18 cellular contexts compared by ENCODE assay signal in the genomic region with DNA sequence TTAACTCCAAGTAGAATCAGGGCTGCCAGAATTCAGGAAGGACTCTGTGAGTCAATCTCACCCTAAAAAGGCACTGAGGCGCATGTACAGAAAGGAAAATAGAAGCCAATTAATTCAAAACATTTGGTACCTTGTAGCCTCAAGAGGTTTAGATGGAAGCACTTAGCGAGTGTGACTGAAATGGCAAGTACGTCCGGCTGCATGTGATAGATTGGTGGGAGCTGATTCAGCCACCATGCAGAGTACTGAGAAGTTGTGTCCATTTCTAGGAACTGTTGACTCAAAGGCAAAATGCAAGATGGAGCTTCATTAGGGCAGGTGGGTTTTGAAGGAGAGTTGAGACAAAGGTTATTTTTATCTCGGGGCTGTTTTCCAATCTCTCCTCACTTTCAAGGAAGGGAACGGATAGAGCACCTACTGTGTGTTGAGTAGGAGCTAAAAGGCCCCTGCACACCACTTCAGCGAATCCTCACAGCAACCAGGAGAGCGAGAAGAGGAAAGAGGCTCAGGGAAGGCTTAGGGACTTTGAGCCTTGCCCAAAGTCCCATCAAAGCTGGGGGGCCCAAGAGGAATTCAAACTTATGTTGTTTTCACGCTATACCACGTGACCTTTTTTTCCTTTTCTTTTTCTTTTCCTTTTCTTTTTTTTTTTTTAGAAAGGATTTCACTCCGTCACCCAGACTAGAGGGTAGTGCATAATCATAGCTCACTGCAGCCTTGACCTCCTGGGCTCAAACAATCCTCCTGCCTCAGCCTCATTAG. TPM values are rescaled to one million over a fixed set of nuclear protein-coding genes. Genes with fewer than 3 reads are reported as not detected.
DNase-seq lines count a peak whose midpoint lies in the region; ATAC-seq and TF ChIP-seq lines count a peak whose summit lies in the region.
"Had no signal": no experiment of that assay in that cellular context is flagged by ENCODE, and none has a peak within 500 bp of the region (broad histone marks: within the 10 kb centered on the region; RNA-seq: fewer than 3 reads in every experiment).

No MANE protein-coding gene starts in this region.

- no peaks in the 10 kb centered on the region for H4K20me1 ChIP-seq in PC-9 (ENCODE audit: insufficient read depth)

- peaks cover 12% of the 10 kb centered on the region; the same call in 1 of the 2 replicates for H3F3A ChIP-seq in PC-9 (ENCODE audit: insufficient read depth, low read depth)

- TF ChIP-seq CTCF in heart left ventricle (IDR thresholded peaks at IDR 0.05) (no peak), right atrium auricular region (IDR thresholded peaks at IDR 0.05) (no peak), PC-9 (conservative IDR thresholded peaks at IDR 0.05) (no peak), upper lobe of right lung (IDR thresholded peaks at IDR 0.05) (no peak)

- H3K36me3 ChIP-seq in heart left ventricle (no peaks in the 10 kb centered on the region), right atrium auricular region (no peaks in the 10 kb centered on the region), PC-9 (ENCODE audit: low read depth) (no peaks in the 10 kb centered on the region), upper lobe of right lung (no peaks in the 10 kb centered on the region)
- H3K36me3 ChIP-seq: esophagus squamous epithelium had no signal

- no peak overlapping the region for H3K4me3 ChIP-seq in heart left ventricle
- H3K4me3 ChIP-seq in right atrium auricular region: no peak overlapping the region
- H3K4me3 ChIP-seq in PC-9: no peak overlapping the region
- H3K4me3 ChIP-seq in upper lobe of right lung: no peak overlapping the region
- H3K4me3 ChIP-seq: esophagus squamous epithelium had no signal

- no peaks in the 10 kb centered on the region for H3K9me2 ChIP-seq in PC-9 (ENCODE audit: insufficient read depth)

- BruUV-seq in PC-9 (replicated peaks; lab: Mats Ljungman, UMichigan): no TSS peak

- intact Hi-C loops in heart left ventricle (cut with DNase I) (loop anchor here in 2 of 10 donors (5.0 kb wide), 2 partner anchors 71 to 76 kb away; no protein-coding TSS in a partner anchor), PC-9 (cut with micrococcal nuclease; ENCODE audit: unreplicated experiment) (no loop called here), upper lobe of right lung (cut with DNase I) (no loop called here)

- peaks cover 0 to 10% (median 0%) of the 10 kb centered on the region in 12 donors for H3K9me3 ChIP-seq in heart left ventricle
- peaks cover 0 to 10% of the 10 kb centered on the region in 2 donors for H3K9me3 ChIP-seq in right atrium auricular region
- no peaks in the 10 kb centered on the region; the same call in 1 of the 2 replicates for H3K9me3 ChIP-seq in PC-9 (ENCODE audit: insufficient read depth, low read depth)
- peaks cover 7% of the 10 kb centered on the region for H3K9me3 ChIP-seq in upper lobe of right lung

- H3K79me2 ChIP-seq in PC-9 (ENCODE audit: low read depth): no peaks in the 10 kb centered on the region

- DNase-seq in heart left ventricle (no peak), right atrium auricular region (ENCODE audit: low spot score) (no peak), PC-9 (no peak), erythroblast (lab: John Stamatoyannopoulos, UW) (peak; percentile 91 to 94), upper lobe of right lung (no peak)
- DNase-seq: activated CD4-positive, alpha-beta T cell treated with anti-CD3 and anti-CD28 coated beads, Interleukin-2, amount 50 U/mL, for 1 hour; activated naive CD4-positive, alpha-beta T cell treated with anti-CD3 and anti-CD28 coated beads, Interleukin-2, amount 10 ng/mL, durations not matched to agents 7 days and 5 days; activated T-cell treated with anti-CD3 and anti-CD28 coated beads, Interleukin-2, amount 50 U/mL, for 24 hours; effector memory CD8-positive, alpha-beta T cell; esophagus squamous epithelium; H7; Kasumi-1; NCI-H1048; NCI-H2081; NCI-H524 treated with DMSO at 0.1 percent for 48 hours had no signal

- POLR2A ChIA-PET in PC-9 (lab: Charles Lee; ENCODE audit: unreplicated experiment): no interaction called here

- WGBS in heart left ventricle, 4 donors: 74 to 82% (median 77%) methylated on average over 11 of the region's 11 CpGs

- H3K27me3 ChIP-seq in heart left ventricle (no peaks in the 10 kb centered on the region), right atrium auricular region (no peaks in the 10 kb centered on the region), PC-9 (ENCODE audit: insufficient read depth, low read depth) (no peaks in the 10 kb centered on the region), upper lobe of right lung (no peaks in the 10 kb centered on the region)
- H3K27me3 ChIP-seq: esophagus squamous epithelium had no signal

- peak overlapping the region; percentile 38 for H3K4me2 ChIP-seq in PC-9

- CTCF ChIA-PET in PC-9 (lab: Charles Lee): interaction anchor here (0.6 kb wide), 2 partner anchors 22 to 32 kb away, joined by 3 to 5 read pairs; no protein-coding TSS in a partner anchor

- H3K27ac ChIP-seq in heart left ventricle (peak overlapping the region in 3 of 12 donors; percentile 21 to 39 (median 24)), right atrium auricular region (no peak overlapping the region), PC-9 (peak overlapping the region; percentile 35; the same call in 1 of the 2 replicates), upper lobe of right lung (no peak overlapping the region)
- H3K27ac ChIP-seq: esophagus squamous epithelium had no signal

- TF ChIP-seq POLR2A in heart left ventricle (IDR thresholded peaks at IDR 0.05) (no peak), erythroblast (IDR thresholded peaks at IDR 0.05; ENCODE audit: low read length) (peak; percentile 53)

- ATAC-seq in heart left ventricle (peak; percentile 65 to 91 (median 88)), upper lobe of right lung (no peak), HG02870 (IDR thresholded peaks at IDR 0.05; ENCODE audit: unreplicated experiment) (no peak), GM21717 (IDR thresholded peaks at IDR 0.05; ENCODE audit: unreplicated experiment) (no peak)
- ATAC-seq: effector memory CD8-positive, alpha-beta T cell; left lobe of liver had no signal

- H3K4me1 ChIP-seq in heart left ventricle: peaks cover 0 to 6% (median 4%) of the 10 kb centered on the region in 12 donors
- peaks cover 0 to 5% of the 10 kb centered on the region in 2 donors for H3K4me1 ChIP-seq in right atrium auricular region
- peaks cover 37% of the 10 kb centered on the region for H3K4me1 ChIP-seq in PC-9 (replicated peaks; ENCODE audit: insufficient read depth)
- no peaks in the 10 kb centered on the region for H3K4me1 ChIP-seq in upper lobe of right lung
- H3K4me1 ChIP-seq: esophagus squamous epithelium had no signal

- H2AFZ ChIP-seq in PC-9: peak overlapping the region; percentile 58; the same call in 1 of the 2 replicates

RNA-seq across cellular contexts. Expression of gene CPEB4, which starts 34.6 kb away (rescaled TPM):
- 100 to 1,000 TPM; 104 to 217 (median 172) TPM for total RNA-seq in heart left ventricle
- 100 to 1,000 TPM in 1 of 2 donors, 10 to 100 TPM in 1; 28.7 to 158 TPM for polyA plus RNA-seq in heart left ventricle
- total RNA-seq in right atrium auricular region: 100 to 1,000 TPM in 1 of 2 donors, 10 to 100 TPM in 1; 79.5 to 127 TPM
- total RNA-seq in PC-9 (2021): 11.6 and 15.4 TPM in 2 replicates
- 62.4 TPM for total RNA-seq in upper lobe of right lung

Comparison
In these comparisons a context has a peak if more than half of its experiments do, and no peak if none do; other contexts are left out.
1. ATAC-seq: peak in heart left ventricle (4 of 4); none in upper lobe of right lung (single experiment), HG02870 (single experiment) and GM21717 (single experiment).
2. DNase-seq: peak in erythroblast (2 of 2); none in heart left ventricle (0 of 5), right atrium auricular region (single experiment), PC-9 (0 of 2) and upper lobe of right lung (single experiment).